In the genomic region with DNA sequence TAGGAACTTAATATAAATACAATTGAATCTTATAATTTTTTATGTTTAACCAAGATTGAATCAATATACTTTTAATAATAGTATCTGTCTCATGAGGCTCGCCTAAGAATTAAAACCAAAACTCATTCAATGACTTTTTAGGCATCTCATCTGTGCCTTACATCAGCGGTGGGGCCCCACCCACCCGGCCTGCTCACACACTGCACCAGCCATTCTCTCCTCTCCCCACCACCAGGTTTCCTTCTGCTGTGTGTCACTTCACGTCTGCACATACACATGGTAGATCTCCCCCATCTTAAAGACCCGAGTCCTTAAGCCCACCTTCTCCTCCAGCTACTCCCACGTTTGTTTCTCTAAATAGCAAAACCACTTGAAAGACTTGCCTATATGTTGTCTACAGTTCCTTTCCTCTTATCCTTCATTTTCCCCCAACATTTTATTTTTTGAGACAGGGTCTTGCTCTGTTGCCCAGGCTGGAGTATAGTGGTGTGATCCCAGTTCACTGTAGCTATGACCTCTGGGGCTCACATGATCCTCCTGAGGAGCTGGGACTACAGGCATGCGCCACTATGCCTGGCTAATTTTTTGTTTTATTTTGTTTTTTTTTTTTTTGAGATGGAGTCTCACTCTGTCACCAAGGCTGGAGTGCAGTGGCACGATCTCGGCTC, we compare ENCODE assay signal across 11 cellular contexts.
DNase-seq lines count a peak whose midpoint lies in the region; ATAC-seq and TF ChIP-seq lines count a peak whose summit lies in the region.
"Had no signal": no experiment of that assay in that cellular context is flagged by ENCODE, and none has a peak within 500 bp of the region (broad histone marks: within the 10 kb centered on the region; RNA-seq: fewer than 3 reads in every experiment).

No MANE protein-coding gene starts in this region.

- CTCF ChIA-PET in activated CD8-positive, alpha-beta T cell treated with anti-CD3 and anti-CD28 coated beads for 36 hours (lab: Charles Lee): interaction anchor here (1.6 kb wide), 1 partner anchor 78 kb away, joined by 3 read pairs; no protein-coding TSS in a partner anchor

- no peaks in the 10 kb centered on the region for H3K27me3 Mint-ChIP-seq in activated CD8-positive, alpha-beta T cell treated with anti-CD3 and anti-CD28 coated beads for 36 hours

- peak overlapping the region; percentile 52 for H3K4me3 Mint-ChIP-seq in activated CD8-positive, alpha-beta T cell treated with anti-CD3 and anti-CD28 coated beads for 36 hours

- intact Hi-C loops in activated CD8-positive, alpha-beta T cell treated with anti-CD3 and anti-CD28 coated beads for 36 hours (cut with micrococcal nuclease): no loop called here

- peak; percentile 93 for ATAC-seq in activated CD8-positive, alpha-beta T cell treated with anti-CD3 and anti-CD28 coated beads for 36 hours
- no peak for ATAC-seq in GM21381 (IDR thresholded peaks at IDR 0.05; ENCODE audit: unreplicated experiment)
- ATAC-seq in gastroesophageal sphincter: no peak
- ATAC-seq in HG03432 (IDR thresholded peaks at IDR 0.05; ENCODE audit: unreplicated experiment): no peak

- TF ChIP-seq POLR2A in gastroesophageal sphincter (IDR thresholded peaks at IDR 0.05): no peak

- no peak overlapping the region for H3K27ac ChIP-seq in gastroesophageal sphincter

- TF ChIP-seq EP300 in gastroesophageal sphincter (IDR thresholded peaks at IDR 0.05): no peak

- no peaks in the 10 kb centered on the region for H3K27me3 ChIP-seq in H7 (ENCODE audit: control insufficient read depth, insufficient read depth, low read length)
- no peaks in the 10 kb centered on the region for H3K27me3 ChIP-seq in gastroesophageal sphincter

- POLR2A ChIA-PET in activated CD8-positive, alpha-beta T cell treated with anti-CD3 and anti-CD28 coated beads for 36 hours (lab: Charles Lee): interaction anchor here (0.6 kb wide), 1 partner anchor 73 kb away, joined by 4 read pairs; no protein-coding TSS in a partner anchor

- WGBS in gastroesophageal sphincter (ENCODE audit: low coverage in 1 of 2), 2 donors: 80 to 94% methylated on average over 8 to 9 of the region's 9 CpGs

- peaks cover 26% of the 10 kb centered on the region for H3K36me3 Mint-ChIP-seq in activated CD8-positive, alpha-beta T cell treated with anti-CD3 and anti-CD28 coated beads for 36 hours (ENCODE audit: low read depth)

- H3K4me3 ChIP-seq in H7 (ENCODE audit: insufficient read depth, low read depth, low read length): no peak overlapping the region
- no peak overlapping the region for H3K4me3 ChIP-seq in gastroesophageal sphincter

- peak overlapping the region; percentile 89 for H3K27ac Mint-ChIP-seq in activated CD8-positive, alpha-beta T cell treated with anti-CD3 and anti-CD28 coated beads for 36 hours

- no peak for TF ChIP-seq CTCF in activated CD8-positive, alpha-beta T cell treated with anti-CD3 and anti-CD28 coated beads for 36 hours (IDR thresholded peaks at IDR 0.05)
- TF ChIP-seq CTCF in gastroesophageal sphincter (IDR thresholded peaks at IDR 0.05): no peak

- peaks cover 0 to 41% (median 19%) of the 10 kb centered on the region in 3 donors for H3K4me1 ChIP-seq in gastroesophageal sphincter

- no peaks in the 10 kb centered on the region for H3K9me3 ChIP-seq in gastroesophageal sphincter

- H3K9me3 Mint-ChIP-seq in activated CD8-positive, alpha-beta T cell treated with anti-CD3 and anti-CD28 coated beads for 36 hours: peaks cover 1% of the 10 kb centered on the region

- H3K36me3 ChIP-seq in H7 (replicated peaks; ENCODE audit: control insufficient read depth, insufficient read depth, low read length) (no peaks in the 10 kb centered on the region; the same call in 1 of the 2 replicates), gastroesophageal sphincter (no peaks in the 10 kb centered on the region)

- peaks cover 76% of the 10 kb centered on the region for H3K4me1 Mint-ChIP-seq in activated CD8-positive, alpha-beta T cell treated with anti-CD3 and anti-CD28 coated beads for 36 hours (ENCODE audit: low read depth)

- peak; percentile 58 for DNase-seq in H7
- peak; percentile 91 for DNase-seq in activated CD8-positive, alpha-beta T cell treated with anti-CD3 and anti-CD28 coated beads for 36 hours
- DNase-seq in dermis blood vessel endothelial cell: peak; percentile 46
- peak; percentile 44 to 57 (median 55) for DNase-seq in stimulated activated CD4-positive, alpha-beta T cell treated with anti-CD3 and anti-CD28 coated beads, TNF-alpha, amount 100 ng/mL, for 4 hours (ENCODE audit: low read depth in 3 of 3)
- DNase-seq in NCI-H510A (lab: John Stamatoyannopoulos, UW): no peak
- DNase-seq: EL, mammary epithelial cell, NCI-H510A treated with DMSO at 0.1 percent for 48 hours had no signal
